ENCODE assay signal across 8 cellular contexts in genomic region chr1:27522860-27523665, GRCh38. TPM values are rescaled to one million over a fixed set of nuclear protein-coding genes. Genes with fewer than 3 reads are reported as not detected.
DNase-seq lines count a peak whose midpoint lies in the region; ATAC-seq and TF ChIP-seq lines count a peak whose summit lies in the region.

No MANE protein-coding gene starts in this region.

- DNase-seq in BJ (ENCODE audit: low read depth) (no peak), Karpas-422 (peak; percentile 65), coronary artery (ENCODE audit: low spot score) (no peak), neural progenitor cell (ENCODE audit: low spot score) (peak; percentile 52), left lobe of liver (ENCODE audit: low spot score) (no peak), hepatic stellate cell (ENCODE audit: low spot score) (no peak), pons (ENCODE audit: low spot score) (no peak)
- DNase-seq in activated CD4-positive, alpha-beta T cell treated with anti-CD3 and anti-CD28 coated beads for 36 hours = peak; percentile 84

- H3K4me3 ChIP-seq in BJ (ENCODE audit: low read depth, low read length) (no peak overlapping the region), Karpas-422 (ENCODE audit: low read length) (no peak overlapping the region), coronary artery (peak overlapping the region; percentile 5), neural progenitor cell (no peak overlapping the region)

- H3K79me2 ChIP-seq in Karpas-422 (ENCODE audit: low read length) = no peaks in the 10 kb centered on the region
- H3K79me2 ChIP-seq in neural progenitor cell (ENCODE audit: low read depth) = no peaks in the 10 kb centered on the region

- H4K20me1 ChIP-seq in Karpas-422 (ENCODE audit: insufficient read depth, low read depth, low read length) (no peaks in the 10 kb centered on the region), neural progenitor cell (ENCODE audit: low read depth) (no peaks in the 10 kb centered on the region)

- no peaks in the 10 kb centered on the region for H3K9me3 ChIP-seq in Karpas-422 (ENCODE audit: low read length)
- no peaks in the 10 kb centered on the region for H3K9me3 ChIP-seq in neural progenitor cell (ENCODE audit: low read depth)

- H3K27me3 Mint-ChIP-seq in activated CD4-positive, alpha-beta T cell treated with anti-CD3 and anti-CD28 coated beads for 36 hours = no peaks in the 10 kb centered on the region
- H3K27me3 Mint-ChIP-seq in neural progenitor cell (ENCODE audit: insufficient read depth, low read depth) = peaks cover 16% of the 10 kb centered on the region

- peak overlapping the region; percentile 90 for H3K27ac Mint-ChIP-seq in activated CD4-positive, alpha-beta T cell treated with anti-CD3 and anti-CD28 coated beads for 36 hours
- peak overlapping the region; percentile 96 for H3K27ac Mint-ChIP-seq in neural progenitor cell

- CTCF ChIA-PET in BJ (lab: Yijun Ruan, JAX) = interaction anchor here (0.6 to 3.7 kb wide), 7 partner anchors 11 to 120 kb away, joined by 3 to 16 read pairs (median 3); no protein-coding TSS in a partner anchor
- CTCF ChIA-PET in activated CD4-positive, alpha-beta T cell treated with anti-CD3 and anti-CD28 coated beads for 36 hours (lab: Charles Lee) = interaction anchor here (0.7 to 2.5 kb wide), 13 partner anchors 18 to 171 kb away, joined by 3 to 16 read pairs (median 5); no protein-coding TSS in a partner anchor

- peaks cover 48% of the 10 kb centered on the region for H3F3A ChIP-seq in neural progenitor cell (ENCODE audit: low read depth)

- intact Hi-C loops in activated CD4-positive, alpha-beta T cell treated with anti-CD3 and anti-CD28 coated beads for 36 hours (cut with DNase I, micrococcal nuclease) = loop anchor here (1.0 to 5.0 kb wide), 5 partner anchors 41 to 140 kb away; partner anchors contain the start of gene AHDC1 (in 1 of the 2)

- peaks cover 6% of the 10 kb centered on the region for H3K36me3 Mint-ChIP-seq in activated CD4-positive, alpha-beta T cell treated with anti-CD3 and anti-CD28 coated beads for 36 hours (ENCODE audit: low read depth)
- H3K36me3 Mint-ChIP-seq in neural progenitor cell = no peaks in the 10 kb centered on the region

- peak; percentile 42; the same call in 1 of the 2 replicates for TF ChIP-seq CTCF in BJ (IDR thresholded peaks at IDR 0.05; ENCODE audit: insufficient read depth, low read depth, low read length)
- TF ChIP-seq CTCF in coronary artery (IDR thresholded peaks at IDR 0.05) = no peak
- peak; percentile 46 for TF ChIP-seq CTCF in neural progenitor cell (IDR thresholded peaks at IDR 0.05)

- peaks cover 68% of the 10 kb centered on the region for H3K4me1 Mint-ChIP-seq in activated CD4-positive, alpha-beta T cell treated with anti-CD3 and anti-CD28 coated beads for 36 hours
- H3K4me1 Mint-ChIP-seq in neural progenitor cell = peaks cover 83% of the 10 kb centered on the region

- no peak overlapping the region for H3K4me2 ChIP-seq in Karpas-422 (ENCODE audit: low read depth, low read length, poor library complexity, severe bottlenecking)
- H3K4me2 ChIP-seq in neural progenitor cell = peak overlapping the region; percentile 4

- H3K9me2 ChIP-seq in Karpas-422 (replicated peaks; ENCODE audit: insufficient read depth, low read length) = no peaks in the 10 kb centered on the region

- no peak overlapping the region for H2AFZ ChIP-seq in Karpas-422 (ENCODE audit: low read length)
- H2AFZ ChIP-seq in neural progenitor cell (replicated peaks) = no peak overlapping the region

- peak overlapping the region; percentile 83 for H3K4me3 Mint-ChIP-seq in activated CD4-positive, alpha-beta T cell treated with anti-CD3 and anti-CD28 coated beads for 36 hours
- H3K4me3 Mint-ChIP-seq in neural progenitor cell = peak overlapping the region; percentile 49

- H3K27ac ChIP-seq in Karpas-422 (ENCODE audit: low read length) (no peak overlapping the region), coronary artery (peak overlapping the region in 1 of 2 donors; percentile 54), neural progenitor cell (no peak overlapping the region)

- no peak overlapping the region for H3K9ac ChIP-seq in Karpas-422 (ENCODE audit: low read length)
- H3K9ac ChIP-seq in neural progenitor cell = no peak overlapping the region

- ATAC-seq in activated CD4-positive, alpha-beta T cell treated with anti-CD3 and anti-CD28 coated beads for 36 hours = peak; percentile 47
- ATAC-seq in left lobe of liver = no peak

- POLR2A ChIA-PET in BJ (lab: Charles Lee) = no interaction called here
- POLR2A ChIA-PET in activated CD4-positive, alpha-beta T cell treated with anti-CD3 and anti-CD28 coated beads for 36 hours (lab: Charles Lee) = interaction anchor here (0.6 to 1.6 kb wide), 5 partner anchors 34 to 385 kb away, joined by 3 to 5 read pairs (median 3); partner anchors contain the start of gene AHDC1

- no peaks in the 10 kb centered on the region for H3K36me3 ChIP-seq in BJ (ENCODE audit: control insufficient read depth, insufficient read depth, low read length)
- H3K36me3 ChIP-seq in Karpas-422 (ENCODE audit: insufficient read depth, low read length) = no peaks in the 10 kb centered on the region
- no peaks in the 10 kb centered on the region for H3K36me3 ChIP-seq in neural progenitor cell

- H3K27me3 ChIP-seq in BJ (ENCODE audit: control insufficient read depth, insufficient read depth, low read length) (no peaks in the 10 kb centered on the region), Karpas-422 (ENCODE audit: low read length) (no peaks in the 10 kb centered on the region), neural progenitor cell (no peaks in the 10 kb centered on the region)

- no peaks in the 10 kb centered on the region for H3K9me3 Mint-ChIP-seq in activated CD4-positive, alpha-beta T cell treated with anti-CD3 and anti-CD28 coated beads for 36 hours (ENCODE audit: low read depth)
- H3K9me3 Mint-ChIP-seq in neural progenitor cell = peaks cover 2% of the 10 kb centered on the region

- peaks cover 32% of the 10 kb centered on the region for H3K4me1 ChIP-seq in Karpas-422 (ENCODE audit: low read length)
- peaks cover 80% of the 10 kb centered on the region for H3K4me1 ChIP-seq in neural progenitor cell

RNA-seq across cellular contexts. Expression of gene WASF2, which starts 33.1 kb away (rescaled TPM):
- polyA plus RNA-seq in BJ (2011; rRNA removed) = 49.0 and 56.5 TPM in 2 replicates
- polyA minus RNA-seq in BJ (2011; rRNA and poly(A)+ RNA removed) = 46.1 and 49.9 TPM in 2 replicates
- total RNA-seq in Karpas-422 (2014; rRNA removed; shearing (Covaris generic); ENCODE audit: low replicate concordance) = 20.2 and 21.7 TPM in 2 replicates
- total RNA-seq in activated CD4-positive, alpha-beta T cell treated with anti-CD3 and anti-CD28 coated beads for 36 hours = 100 to 1,000 TPM; 104 to 132 TPM
- 31.4 and 35.0 TPM in 2 replicates for total RNA-seq in neural progenitor cell (ENCODE audit: low replicate concordance)
- 27.9 TPM for total RNA-seq in left lobe of liver

Comparison
In these comparisons a context has a peak if more than half of its experiments do, and no peak if none do; other contexts are left out.
1. DNase-seq: peak in Karpas-422 (single experiment), activated CD4-positive, alpha-beta T cell treated with anti-CD3 and anti-CD28 coated beads for 36 hours (single experiment) and neural progenitor cell (single experiment); none in BJ (single experiment), coronary artery (single experiment), left lobe of liver (single experiment), hepatic stellate cell (single experiment) and pons (single experiment).